16 cellular contexts compared by ENCODE assay signal in genomic region chr6:168417660-168418059, GRCh38. TPM values are rescaled to one million over a fixed set of nuclear protein-coding genes. Genes with fewer than 3 reads are reported as not detected.
"Had no signal": no experiment of that assay in that cellular context is flagged by ENCODE, and none has a peak within 500 bp of the region (broad histone marks: within the 10 kb centered on the region; RNA-seq: fewer than 3 reads in every experiment).

No MANE protein-coding gene starts in this region.

- H3K79me2 ChIP-seq: parathyroid adenoma had no signal

- FAIRE-seq: islet of Langerhans had no signal

- H3K27me3 Mint-ChIP-seq: central memory CD8-positive, alpha-beta T cell; stimulated activated memory B cell treated with anti-CD40 and anti-IgM and Interleukin-4, amounts not matched to agents 10 μg/mL and 1 μg/mL and 100 μg/mL, for 72 hours had no signal

- H3K4me1 Mint-ChIP-seq: central memory CD8-positive, alpha-beta T cell; stimulated activated memory B cell treated with anti-CD40 and anti-IgM and Interleukin-4, amounts not matched to agents 10 μg/mL and 1 μg/mL and 100 μg/mL, for 72 hours; T-cell had no signal

- H3K27ac ChIP-seq: parathyroid adenoma, spleen had no signal

- H3K4me1 ChIP-seq: parathyroid adenoma, spleen had no signal

- ATAC-seq: activated CD8-positive, alpha-beta T cell treated with anti-CD3 and anti-CD28 coated beads, Interleukin-2, amount 10 ng/mL, durations not matched to agents 7 days and 5 days; effector memory CD8-positive, alpha-beta T cell; stimulated activated memory B cell treated with anti-CD40 and anti-IgM and Interleukin-4, amounts not matched to agents 10 μg/mL and 1 μg/mL and 100 μg/mL, for 72 hours; T-cell had no signal

- H2AFZ ChIP-seq: parathyroid adenoma had no signal

- DNase-seq: activated CD4-positive, alpha-beta T cell treated with anti-CD3 and anti-CD28 coated beads for 48 hours; activated CD8-positive, alpha-beta memory T cell treated with anti-CD3 and anti-CD28 coated beads, Interleukin-2, amount 50 U/mL, for 48 hours; activated CD8-positive, alpha-beta T cell treated with anti-CD3 and anti-CD28 coated beads, Interleukin-2, amount 10 ng/mL, durations not matched to agents 7 days and 5 days; activated naive CD4-positive, alpha-beta T cell; effector memory CD8-positive, alpha-beta T cell; mesenchymal stem cell; spleen; stimulated activated CD4-positive, alpha-beta T cell treated with anti-CD3 and anti-CD28 coated beads, Interleukin-1b, Interleukin-23, amount 100 ng/mL, for 48 hours; substantia nigra; T-cell had no signal

- H3K4me3 Mint-ChIP-seq: activated CD8-positive, alpha-beta T cell treated with anti-CD3 and anti-CD28 coated beads, Interleukin-2, amount 10 ng/mL, durations not matched to agents 7 days and 5 days; central memory CD8-positive, alpha-beta T cell; effector memory CD8-positive, alpha-beta T cell; natural killer cell treated with Interleukin-12 subunit alpha and Interleukin-12 subunit beta and Interleukin-15 and Interleukin-18, amount 100 ng/mL, for 72 hours; stimulated activated memory B cell treated with anti-CD40 and anti-IgM and Interleukin-4, amounts not matched to agents 10 μg/mL and 1 μg/mL and 100 μg/mL, for 72 hours; T-cell; WTC11 had no signal

- H3K4me3 ChIP-seq: spleen had no signal

- H3K36me3 Mint-ChIP-seq: natural killer cell treated with Interleukin-12 subunit alpha and Interleukin-12 subunit beta and Interleukin-15 and Interleukin-18, amount 100 ng/mL, for 72 hours; stimulated activated memory B cell treated with anti-CD40 and anti-IgM and Interleukin-4, amounts not matched to agents 10 μg/mL and 1 μg/mL and 100 μg/mL, for 72 hours; T-cell; WTC11 had no signal

- H3K36me3 ChIP-seq: spleen had no signal

- H3K9me3 ChIP-seq: spleen had no signal

- H3K9me3 Mint-ChIP-seq: central memory CD8-positive, alpha-beta T cell; effector memory CD8-positive, alpha-beta T cell; natural killer cell treated with Interleukin-12 subunit alpha and Interleukin-12 subunit beta and Interleukin-15 and Interleukin-18, amount 100 ng/mL, for 72 hours; stimulated activated memory B cell treated with anti-CD40 and anti-IgM and Interleukin-4, amounts not matched to agents 10 μg/mL and 1 μg/mL and 100 μg/mL, for 72 hours; T-cell; WTC11 had no signal

- H3K27ac Mint-ChIP-seq: activated CD8-positive, alpha-beta T cell treated with anti-CD3 and anti-CD28 coated beads, Interleukin-2, amount 10 ng/mL, durations not matched to agents 7 days and 5 days; effector memory CD8-positive, alpha-beta T cell; natural killer cell treated with Interleukin-12 subunit alpha and Interleukin-12 subunit beta and Interleukin-15 and Interleukin-18, amount 100 ng/mL, for 72 hours; stimulated activated memory B cell treated with anti-CD40 and anti-IgM and Interleukin-4, amounts not matched to agents 10 μg/mL and 1 μg/mL and 100 μg/mL, for 72 hours; T-cell; WTC11 had no signal

RNA-seq across cellular contexts. Expression of gene SMOC2, which starts 23.3 kb away (rescaled TPM):
- total RNA-seq: activated CD8-positive, alpha-beta T cell treated with anti-CD3 and anti-CD28 coated beads, Interleukin-2, amount 10 ng/mL, durations not matched to agents 7 days and 5 days; natural killer cell treated with Interleukin-12 subunit alpha and Interleukin-12 subunit beta and Interleukin-15 and Interleukin-18, amount 100 ng/mL, for 72 hours had no signal
